11 cellular contexts compared by ENCODE assay signal in genomic region chr9:108671156-108671555, GRCh38.
DNase-seq lines count a peak whose midpoint lies in the region; ATAC-seq and TF ChIP-seq lines count a peak whose summit lies in the region.
"Had no signal": no experiment of that assay in that cellular context is flagged by ENCODE, and none has a peak within 500 bp of the region (broad histone marks: within the 10 kb centered on the region; RNA-seq: fewer than 3 reads in every experiment).

No MANE protein-coding gene starts in this region.

- ATAC-seq in Panc1 = no peak
- ATAC-seq in HG03432 (IDR thresholded peaks at IDR 0.05; ENCODE audit: unreplicated experiment) = no peak
- ATAC-seq in stimulated activated effector memory CD8-positive, alpha-beta T cell treated with anti-CD3 and anti-CD28 coated beads, Interleukin-12 subunit alpha, Interleukin-12 subunit beta, amount 100 ng/mL, for 72 hours = no peak
- no peak for ATAC-seq in CD4-positive, alpha-beta T cell (ENCODE audit: poor library complexity)

- DNase-seq in A172 (ENCODE audit: low spot score) (peak; percentile 17), GM04504 (ENCODE audit: low read depth) (peak; percentile 46), Panc1 (ENCODE audit: low read depth, low spot score) (no peak), fibroblast of the aortic adventitia (ENCODE audit: low read depth) (peak; percentile 34), NCI-H146 (lab: John Stamatoyannopoulos, UW) (no peak)
- DNase-seq in stimulated activated effector memory CD8-positive, alpha-beta T cell treated with anti-CD3 and anti-CD28 coated beads, Interleukin-12 subunit alpha, Interleukin-12 subunit beta, amount 100 ng/mL, for 72 hours (ENCODE audit: low spot score in 2 of 2) = no peak
- DNase-seq in CD4-positive, alpha-beta T cell = no peak
- DNase-seq: activated CD4-positive, alpha-beta T cell treated with anti-CD3 and anti-CD28 coated beads for 1 hour; aorta; GDM1 had no signal

- intact Hi-C loops in Panc1 (cut with micrococcal nuclease; ENCODE audit: unreplicated experiment) = no loop called here
- intact Hi-C loops in CD4-positive, alpha-beta T cell (cut with DNase I, micrococcal nuclease) = no loop called here

- no peaks in the 10 kb centered on the region for H3K36me3 Mint-ChIP-seq in stimulated activated effector memory CD8-positive, alpha-beta T cell treated with anti-CD3 and anti-CD28 coated beads, Interleukin-12 subunit alpha, Interleukin-12 subunit beta, amount 100 ng/mL, for 72 hours
- H3K36me3 Mint-ChIP-seq in CD4-positive, alpha-beta T cell (ENCODE audit: low read depth) = no peaks in the 10 kb centered on the region

- no peaks in the 10 kb centered on the region for H3K4me1 Mint-ChIP-seq in stimulated activated effector memory CD8-positive, alpha-beta T cell treated with anti-CD3 and anti-CD28 coated beads, Interleukin-12 subunit alpha, Interleukin-12 subunit beta, amount 100 ng/mL, for 72 hours
- no peaks in the 10 kb centered on the region for H3K4me1 Mint-ChIP-seq in CD4-positive, alpha-beta T cell (ENCODE audit: low read depth)

- H3K27ac Mint-ChIP-seq in stimulated activated effector memory CD8-positive, alpha-beta T cell treated with anti-CD3 and anti-CD28 coated beads, Interleukin-12 subunit alpha, Interleukin-12 subunit beta, amount 100 ng/mL, for 72 hours = no peak overlapping the region
- no peak overlapping the region for H3K27ac Mint-ChIP-seq in CD4-positive, alpha-beta T cell

- H3K9me3 Mint-ChIP-seq in stimulated activated effector memory CD8-positive, alpha-beta T cell treated with anti-CD3 and anti-CD28 coated beads, Interleukin-12 subunit alpha, Interleukin-12 subunit beta, amount 100 ng/mL, for 72 hours = peaks cover 4% of the 10 kb centered on the region
- H3K9me3 Mint-ChIP-seq in CD4-positive, alpha-beta T cell = no peaks in the 10 kb centered on the region

- CTCF ChIA-PET in Panc1 (lab: Charles Lee) = no interaction called here
- CTCF ChIA-PET in CD4-positive, alpha-beta T cell (lab: Charles Lee) = no interaction called here

- H3K4me3 ChIP-seq in Panc1 (ENCODE audit: low read depth in 2 of 2, low read length in 2 of 2) = no peak overlapping the region
- no peak overlapping the region for H3K4me3 ChIP-seq in fibroblast of the aortic adventitia (ENCODE audit: low read depth, low read length)

- H3K27me3 Mint-ChIP-seq in CD4-positive, alpha-beta T cell = no peaks in the 10 kb centered on the region

- POLR2A ChIA-PET in Panc1 (lab: Charles Lee) = interaction anchor here (0.7 kb wide), 1 partner anchor 772 kb away, joined by 8 read pairs; no protein-coding TSS in a partner anchor
- POLR2A ChIA-PET in CD4-positive, alpha-beta T cell (lab: Charles Lee) = no interaction called here

- no peak overlapping the region for H3K27ac ChIP-seq in Panc1 (ENCODE audit: low read length)
- no peak overlapping the region for H3K27ac ChIP-seq in CD4-positive, alpha-beta T cell (ENCODE audit: low read depth, low read length)

- TF ChIP-seq CTCF in Panc1 (IDR thresholded peaks at IDR 0.05) = peak; percentile 16; the same call in 1 of the 2 replicates
- peak; percentile 33 for TF ChIP-seq CTCF in fibroblast of the aortic adventitia (IDR thresholded peaks at IDR 0.05; ENCODE audit: insufficient read depth, low read length)
- no peak for TF ChIP-seq CTCF in CD4-positive, alpha-beta T cell (IDR thresholded peaks at IDR 0.05)

- in situ Hi-C loops in Panc1 (cut with HindIII; ENCODE audit: low pct_unique_long_range_greater_than_20kb, low sequenced_read_pairs) = no loop called here

- H3K27me3 ChIP-seq in Panc1 (ENCODE audit: control insufficient read depth, insufficient read depth, low read length) = no peaks in the 10 kb centered on the region
- H3K27me3 ChIP-seq in CD4-positive, alpha-beta T cell (ENCODE audit: control insufficient read depth, insufficient read depth, low read length) = no peaks in the 10 kb centered on the region

- no TSS peak for BruUV-seq in Panc1 (replicated peaks; lab: Mats Ljungman, UMichigan)

- H3K4me1 ChIP-seq in Panc1 (ENCODE audit: control insufficient read depth, insufficient read depth, low read length) = no peaks in the 10 kb centered on the region

- H3K9me3 ChIP-seq in Panc1 (ENCODE audit: control insufficient read depth, insufficient read depth, low read depth, low read length) = no peaks in the 10 kb centered on the region
- H3K9me3 ChIP-seq in CD4-positive, alpha-beta T cell (ENCODE audit: control insufficient read depth, low read length) = no peaks in the 10 kb centered on the region

- no peaks in the 10 kb centered on the region for H3K36me3 ChIP-seq in Panc1 (ENCODE audit: control insufficient read depth, insufficient read depth, low read length)

- H3K4me3 Mint-ChIP-seq in stimulated activated effector memory CD8-positive, alpha-beta T cell treated with anti-CD3 and anti-CD28 coated beads, Interleukin-12 subunit alpha, Interleukin-12 subunit beta, amount 100 ng/mL, for 72 hours = no peak overlapping the region
- H3K4me3 Mint-ChIP-seq in CD4-positive, alpha-beta T cell = no peak overlapping the region

Comparison
In these comparisons a context has a peak if more than half of its experiments do, and no peak if none do; other contexts are left out.
1. DNase-seq: peak in A172 (single experiment), GM04504 (single experiment) and fibroblast of the aortic adventitia (single experiment); none in Panc1 (single experiment), NCI-H146 (single experiment), stimulated activated effector memory CD8-positive, alpha-beta T cell treated with anti-CD3 and anti-CD28 coated beads, Interleukin-12 subunit alpha, Interleukin-12 subunit beta, amount 100 ng/mL, for 72 hours (0 of 2) and CD4-positive, alpha-beta T cell (0 of 10).